Comparison of ENCODE assay signal across 8 cellular contexts in genomic region chr7:23277359-23277989, GRCh38. TPM values are rescaled to one million over a fixed set of nuclear protein-coding genes. Genes with fewer than 3 reads are reported as not detected.
A peak's percentile ranks its signal among the peaks of the same experiment; 100 is the strongest.
DNase-seq lines count a peak whose midpoint lies in the region; ATAC-seq and TF ChIP-seq lines count a peak whose summit lies in the region.

No MANE protein-coding gene starts in this region.

- H3K14ac ChIP-seq in H9 (ENCODE audit: insufficient read depth, low read length), result no peak overlapping the region

- H2AK5ac ChIP-seq in H9 (ENCODE audit: insufficient read length, low read length), result no peak overlapping the region

- H4K8ac ChIP-seq in H9 (replicated peaks; ENCODE audit: insufficient read length, low read depth, low read length), result no peak overlapping the region

- peak; percentile 90 for DNase-seq in DMS53 treated with DMSO at 0.1 percent for 48 hours (lab: John Stamatoyannopoulos, UW; ENCODE audit: unreplicated experiment)
- peak; percentile 48 for DNase-seq in H9
- DNase-seq in NCI-H2107 treated with DMSO at 0.1 percent for 48 hours (lab: John Stamatoyannopoulos, UW; ENCODE audit: unreplicated experiment), result peak; percentile 48
- DNase-seq in UCSD-AML1 (lab: John Stamatoyannopoulos, UW; ENCODE audit: unreplicated experiment), result peak; percentile 6
- peak; percentile 39 to 82 for DNase-seq in foreskin fibroblast
- peak in 1 of 5 donors; percentile 35 for DNase-seq in ovary

- no peaks in the 10 kb centered on the region for H3K36me3 ChIP-seq in ovary

- H2BK15ac ChIP-seq in H9 (ENCODE audit: low read depth, low read length), result no peak overlapping the region

- H3T11ph ChIP-seq in H9 (ENCODE audit: low read length), result no peak overlapping the region

- H4K20me1 ChIP-seq in H9 (ENCODE audit: control insufficient read depth, insufficient read depth, insufficient read length), result no peaks in the 10 kb centered on the region

- H3K27ac Mint-ChIP-seq in H9, result no peak overlapping the region; a peak in 1 of 7 replicates

- H3K56ac ChIP-seq in H9 (ENCODE audit: insufficient read length, low read depth, low read length), result no peak overlapping the region

- no peak overlapping the region for H2BK120ac ChIP-seq in H9 (ENCODE audit: low read depth, low read length, poor library complexity, severe bottlenecking)

- no peaks in the 10 kb centered on the region for H3K36me3 Mint-ChIP-seq in H9 (ENCODE audit: insufficient read depth in 1 of 3, low read depth in 3 of 3)

- no peak overlapping the region for H2BK5ac ChIP-seq in H9 (ENCODE audit: insufficient read length, low read length)

- H2BK20ac ChIP-seq in H9 (ENCODE audit: low read depth, low read length, poor library complexity, severe bottlenecking), result no peak overlapping the region

- no peak overlapping the region for H3K4me3 Mint-ChIP-seq in H9

- H4K5ac ChIP-seq in H9 (ENCODE audit: insufficient read length, low read depth, low read length), result no peak overlapping the region

- H2BK12ac ChIP-seq in H9 (ENCODE audit: insufficient read length, low read depth, low read length), result no peak overlapping the region

- H3K4me3 ChIP-seq in foreskin fibroblast (ENCODE audit: low read depth in 1 of 2, low read length in 2 of 2) (no peak overlapping the region), ovary (no peak overlapping the region)

- no peak for TF ChIP-seq EP300 in ovary (IDR thresholded peaks at IDR 0.05)

- no peak overlapping the region for H3K23ac ChIP-seq in H9 (ENCODE audit: insufficient read length, low read depth, low read length)

- H3K9me3 ChIP-seq in H9 (ENCODE audit: control insufficient read depth, low read depth, low read length), result no peaks in the 10 kb centered on the region
- no peaks in the 10 kb centered on the region for H3K9me3 ChIP-seq in ovary

- ATAC-seq in GM18861 (IDR thresholded peaks at IDR 0.05; ENCODE audit: unreplicated experiment) (no peak), HG02763 (IDR thresholded peaks at IDR 0.05; ENCODE audit: unreplicated experiment) (no peak)

- TF ChIP-seq POLR2A in ovary (IDR thresholded peaks at IDR 0.05), result no peak

- H3K4me2 ChIP-seq in H9 (ENCODE audit: insufficient read depth, insufficient read length, low read length), result no peak overlapping the region

- intact Hi-C loops in ovary (cut with DNase I), result loop anchor here in 1 of 4 donors (10.0 kb wide), 1 partner anchor 437 kb away; the partner anchor contains the start of gene STK31

- no peak overlapping the region for H3K9ac ChIP-seq in H9 (ENCODE audit: extremely low read depth, insufficient read length, low read length)

- TF ChIP-seq CTCF in H9 (conservative IDR thresholded peaks at IDR 0.05), result peak; percentile 76
- TF ChIP-seq CTCF in foreskin fibroblast (IDR thresholded peaks at IDR 0.05; ENCODE audit: low read depth, low read length), result peak; percentile 84
- TF ChIP-seq CTCF in ovary (IDR thresholded peaks at IDR 0.05), result peak; percentile 49 to 56 (median 50)

- no peak overlapping the region for H4K91ac ChIP-seq in H9 (ENCODE audit: insufficient read length, low read depth, low read length)

- peaks cover 2% of the 10 kb centered on the region; the same call in 1 of the 2 replicates for H3K27me3 Mint-ChIP-seq in H9 (ENCODE audit: low read depth)

- no peaks in the 10 kb centered on the region for H3K23me2 ChIP-seq in H9 (ENCODE audit: insufficient read length, low read depth, low read length, poor library complexity, severe bottlenecking)

- H3K79me1 ChIP-seq in H9 (ENCODE audit: insufficient read depth, low read depth, low read length, poor library complexity, severe bottlenecking), result no peaks in the 10 kb centered on the region

- no peak overlapping the region for H3K18ac ChIP-seq in H9 (ENCODE audit: insufficient read length, low read depth, low read length)

- H3K27ac ChIP-seq in H9 (ENCODE audit: insufficient read length, low read depth, low read length), result no peak overlapping the region
- H3K27ac ChIP-seq in ovary, result no peak overlapping the region

- H3K79me2 ChIP-seq in H9 (ENCODE audit: insufficient read depth, low read length), result no peaks in the 10 kb centered on the region

- H3K27me3 ChIP-seq in H9 (ENCODE audit: insufficient read depth, low read length) (no peaks in the 10 kb centered on the region), ovary (no peaks in the 10 kb centered on the region)

- no peak overlapping the region for H2AFZ ChIP-seq in H9 (ENCODE audit: low read length)

- peaks cover 6 to 8% of the 10 kb centered on the region in 2 experiments for H3K4me1 Mint-ChIP-seq in H9

- no CpG with 5 or more reads among the region's 6 CpGs for WGBS in H9 (ENCODE audit: extremely low coverage, insufficient read length, low lambda C conversion rate)
- WGBS in ovary, 3 donors, result 33 to 35% (median 34%) methylated on average over 6 of the region's 6 CpGs

- no peaks in the 10 kb centered on the region for H3K9me3 Mint-ChIP-seq in H9

- H3K4me1 ChIP-seq in H9 (ENCODE audit: insufficient read depth, low read length), result no peaks in the 10 kb centered on the region
- H3K4me1 ChIP-seq in ovary (ENCODE audit: insufficient read depth), result no peaks in the 10 kb centered on the region

- no peak overlapping the region for H3K4ac ChIP-seq in H9 (ENCODE audit: low read depth, low read length)

RNA-seq across cellular contexts. Expression of gene MALSU1, which starts 21.7 kb away (rescaled TPM):
- total RNA-seq in H9 (2021) (78.3 and 83.4 TPM in 2 replicates), ovary (10 to 100 TPM; 49.8 to 88.7 (median 59.0) TPM)
- 10 to 100 TPM; 44.3 to 50.5 TPM for polyA plus RNA-seq in ovary

RNA-seq across cellular contexts. Expression of gene GPNMB, which starts 30.9 kb away (rescaled TPM):
- total RNA-seq in H9 (2021), result 1.2 TPM in 2 replicates
- 100 to 1,000 TPM in 2 of 7 donors, 10 to 100 TPM in 5; 13.9 to 143 (median 64.1) TPM for total RNA-seq in ovary
- polyA plus RNA-seq in ovary, result 100 to 1,000 TPM in 1 of 2 donors, 10 to 100 TPM in 1; 38.0 to 431 TPM
